ENCODE assay signal across 17 cellular contexts in the genomic region with DNA sequence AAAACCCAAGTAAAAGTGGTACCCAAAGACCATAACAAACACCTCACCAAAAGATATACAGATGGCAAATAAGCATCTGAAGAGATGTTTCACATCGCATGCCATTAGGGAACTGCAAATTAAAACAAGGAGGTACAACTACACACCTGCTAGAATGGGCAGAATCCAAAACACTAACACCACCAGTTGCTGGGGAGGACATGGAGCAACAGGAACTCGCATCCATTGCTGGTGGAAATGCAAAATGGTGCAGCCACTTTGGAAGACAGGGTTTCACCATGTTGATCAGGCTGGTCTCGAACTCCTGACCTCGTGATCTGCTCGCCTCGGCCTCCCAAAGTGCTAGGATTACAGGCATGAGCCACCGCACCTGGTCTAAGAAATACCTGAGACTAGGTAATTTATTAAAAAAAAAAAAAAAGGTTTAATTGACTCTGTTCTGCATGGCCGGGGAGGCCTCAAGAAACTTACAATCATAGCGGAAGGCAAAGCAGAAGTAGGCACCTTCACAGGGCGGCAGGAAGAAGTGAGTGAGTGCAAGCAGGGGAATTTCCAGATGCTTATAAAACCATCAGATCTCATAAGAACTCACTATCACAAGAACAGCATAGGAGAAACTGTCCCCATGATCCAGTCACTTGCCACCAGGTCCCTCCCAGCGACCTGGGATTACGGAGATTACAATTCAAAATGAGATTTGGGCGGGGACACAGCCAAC. TPM values are rescaled to one million over a fixed set of nuclear protein-coding genes. Genes with fewer than 3 reads are reported as not detected.
"Had no signal": no experiment of that assay in that cellular context is flagged by ENCODE, and none has a peak within 500 bp of the region (broad histone marks: within the 10 kb centered on the region; RNA-seq: fewer than 3 reads in every experiment).

No MANE protein-coding gene starts in this region.

- H3K4me3 ChIP-seq: ascending aorta, esophagus muscularis mucosa, smooth muscle cell, transverse colon had no signal

- H3K9me3 Mint-ChIP-seq: activated naive CD8-positive, alpha-beta T cell treated with anti-CD3 and anti-CD28 coated beads, Interleukin-2, amount 50 U/mL, for 24 hours; activated T-cell treated with anti-CD3 and anti-CD28 coated beads, Interleukin-2, amount 50 U/mL, for 72 hours; stimulated activated effector memory CD8-positive, alpha-beta T cell treated with anti-CD3 and anti-CD28 coated beads, Interleukin-12 subunit alpha, Interleukin-12 subunit beta, amount 100 ng/mL, for 72 hours had no signal

- H3K27ac ChIP-seq: ascending aorta, esophagus muscularis mucosa, transverse colon had no signal

- ATAC-seq: activated naive CD8-positive, alpha-beta T cell treated with anti-CD3 and anti-CD28 coated beads, Interleukin-2, amount 50 U/mL, for 24 hours; activated T-cell treated with anti-CD3 and anti-CD28 coated beads, Interleukin-2, amount 50 U/mL, for 72 hours; left colon; right cardiac atrium; stimulated activated effector memory CD8-positive, alpha-beta T cell treated with anti-CD3 and anti-CD28 coated beads, Interleukin-12 subunit alpha, Interleukin-12 subunit beta, amount 100 ng/mL, for 72 hours had no signal

- H3K4me3 Mint-ChIP-seq: activated naive CD8-positive, alpha-beta T cell treated with anti-CD3 and anti-CD28 coated beads, Interleukin-2, amount 50 U/mL, for 24 hours; activated T-cell treated with anti-CD3 and anti-CD28 coated beads, Interleukin-2, amount 50 U/mL, for 72 hours had no signal

- H3K36me3 ChIP-seq: transverse colon had no signal

- DNase-seq: activated naive CD8-positive, alpha-beta T cell treated with anti-CD3 and anti-CD28 coated beads, Interleukin-2, amount 50 U/mL, for 24 hours; activated T-cell treated with anti-CD3 and anti-CD28 coated beads, Interleukin-2, amount 50 U/mL, for 72 hours; immature natural killer cell; mammary epithelial cell; right cardiac atrium; substantia nigra; T-helper 1 cell; transverse colon had no signal

- H3K27ac Mint-ChIP-seq: activated naive CD8-positive, alpha-beta T cell treated with anti-CD3 and anti-CD28 coated beads, Interleukin-2, amount 50 U/mL, for 24 hours; activated T-cell treated with anti-CD3 and anti-CD28 coated beads, Interleukin-2, amount 50 U/mL, for 72 hours; immature natural killer cell; stimulated activated effector memory CD8-positive, alpha-beta T cell treated with anti-CD3 and anti-CD28 coated beads, Interleukin-12 subunit alpha, Interleukin-12 subunit beta, amount 100 ng/mL, for 72 hours had no signal

- H3K27me3 ChIP-seq: ascending aorta, esophagus muscularis mucosa had no signal

- H3K9me3 ChIP-seq: ascending aorta, esophagus muscularis mucosa, transverse colon had no signal

RNA-seq across cellular contexts. Expression of gene PRSS38, which starts 30.2 kb away (rescaled TPM):
- total RNA-seq: activated T-cell treated with anti-CD3 and anti-CD28 coated beads, Interleukin-2, amount 50 U/mL, for 72 hours; ascending aorta; bronchial epithelial cell; esophagus muscularis mucosa; fibroblast of villous mesenchyme; left colon; mammary epithelial cell; posterior vena cava; right cardiac atrium; SK-MEL-5; smooth muscle cell; transverse colon had no signal
